26 cellular contexts compared by ENCODE assay signal in the genomic region with DNA sequence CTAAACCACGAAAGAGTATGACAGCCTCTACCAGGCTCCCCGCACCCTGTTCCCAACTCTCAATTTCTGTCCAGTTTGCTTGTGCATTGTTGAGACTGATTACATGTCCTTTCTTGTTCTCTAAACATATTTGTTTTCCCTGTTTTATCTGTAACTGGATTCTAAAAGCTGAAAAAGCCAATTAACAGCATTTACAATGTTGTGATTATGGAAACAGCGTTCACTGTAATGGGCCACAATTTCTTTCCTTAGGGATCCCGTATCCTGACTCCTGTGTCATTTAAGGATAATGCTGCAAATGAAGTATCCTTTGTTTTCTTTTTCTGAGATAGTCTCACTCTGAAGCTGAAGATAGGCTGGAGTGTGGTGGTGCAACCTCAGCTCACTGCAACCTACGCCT. TPM values are rescaled to one million over a fixed set of nuclear protein-coding genes. Genes with fewer than 3 reads are reported as not detected.
"Had no signal": no experiment of that assay in that cellular context is flagged by ENCODE, and none has a peak within 500 bp of the region (broad histone marks: within the 10 kb centered on the region; RNA-seq: fewer than 3 reads in every experiment).

No MANE protein-coding gene starts in this region.

- H3K9me3 ChIP-seq: gastrocnemius medialis, transverse colon had no signal

- ATAC-seq: activated naive CD8-positive, alpha-beta T cell treated with anti-CD3 and anti-CD28 coated beads, Interleukin-2, amount 50 U/mL, for 24 hours; esophagus mucosa; gastrocnemius medialis; sciatic nerve; stimulated activated naive B cell treated with anti-CD40 and anti-IgM and Interleukin-4, amounts not matched to agents 10 μg/mL and 1 μg/mL and 100 μg/mL, for 72 hours; T-cell had no signal

- FAIRE-seq: islet of Langerhans, urothelium cell line had no signal

- H3K36me3 ChIP-seq: transverse colon had no signal

- H3K27ac Mint-ChIP-seq: activated CD4-positive, alpha-beta memory T cell treated with anti-CD3 and anti-CD28 coated beads, Interleukin-2, amount 10 ng/mL, durations not matched to agents 7 days and 5 days; activated CD4-positive, alpha-beta T cell treated with anti-CD3 and anti-CD28 coated beads, Interleukin-2, amount 10 ng/mL, durations not matched to agents 24 days and 14 days; activated naive CD8-positive, alpha-beta T cell treated with anti-CD3 and anti-CD28 coated beads, Interleukin-2, amount 50 U/mL, for 24 hours; dendritic cell treated with granulocyte-macrophage colony-stimulating factor and Interleukin-4, amounts not matched to agents 40 ng/mL and 50 ng/mL, for 4 days; memory B cell; stimulated activated naive B cell treated with anti-CD40 and anti-IgM and Interleukin-4, amounts not matched to agents 10 μg/mL and 1 μg/mL and 100 μg/mL, for 72 hours; T-cell had no signal

- H3K27ac ChIP-seq: brain microvascular endothelial cell, gastrocnemius medialis, transverse colon had no signal

- H3K4me1 ChIP-seq: transverse colon had no signal

- H3K4me1 Mint-ChIP-seq: T-cell had no signal

- H3K27me3 Mint-ChIP-seq: activated CD4-positive, alpha-beta memory T cell treated with anti-CD3 and anti-CD28 coated beads, Interleukin-2, amount 10 ng/mL, durations not matched to agents 7 days and 5 days; activated CD4-positive, alpha-beta T cell treated with anti-CD3 and anti-CD28 coated beads, Interleukin-2, amount 10 ng/mL, durations not matched to agents 24 days and 14 days; activated naive CD8-positive, alpha-beta T cell treated with anti-CD3 and anti-CD28 coated beads, Interleukin-2, amount 50 U/mL, for 24 hours; dendritic cell treated with granulocyte-macrophage colony-stimulating factor and Interleukin-4, amounts not matched to agents 40 ng/mL and 50 ng/mL, for 4 days; memory B cell; stimulated activated naive B cell treated with anti-CD40 and anti-IgM and Interleukin-4, amounts not matched to agents 10 μg/mL and 1 μg/mL and 100 μg/mL, for 72 hours; T-cell had no signal

- H3K4me3 ChIP-seq: gastrocnemius medialis, transverse colon had no signal

- DNase-seq: activated CD4-positive, alpha-beta memory T cell treated with anti-CD3 and anti-CD28 coated beads, Interleukin-2, amount 10 ng/mL, durations not matched to agents 7 days and 5 days; activated CD4-positive, alpha-beta T cell treated with anti-CD3 and anti-CD28 coated beads, Interleukin-2, amount 10 ng/mL, durations not matched to agents 24 days and 14 days; activated CD4-positive, CD25-positive, alpha-beta regulatory T cell; activated gamma-delta T cell; activated naive CD4-positive, alpha-beta T cell treated with anti-CD3 and anti-CD28 coated beads, Interleukin-2, amount 50 U/mL, for 16 hours; activated naive CD8-positive, alpha-beta T cell treated with anti-CD3 and anti-CD28 coated beads, Interleukin-2, amount 50 U/mL, for 24 hours; brain microvascular endothelial cell; caudate nucleus; effector CD8-positive, alpha-beta T cell; gastrocnemius medialis; head of caudate nucleus; hypothalamus; nucleus accumbens; stimulated activated CD4-positive, alpha-beta T cell treated with anti-CD3 and anti-CD28 coated beads, Interleukin-2, amount 100 ng/mL, for 48 hours; stimulated activated CD8-positive, alpha-beta memory T cell treated with anti-CD3 and anti-CD28 coated beads, Interleukin-4, amount 100 ng/mL, for 48 hours; stimulated activated naive B cell treated with anti-CD40 and anti-IgM and Interleukin-4, amounts not matched to agents 10 μg/mL and 1 μg/mL and 100 μg/mL, for 72 hours; T-cell; transverse colon had no signal

- H3K4me3 Mint-ChIP-seq: activated CD4-positive, alpha-beta memory T cell treated with anti-CD3 and anti-CD28 coated beads, Interleukin-2, amount 10 ng/mL, durations not matched to agents 7 days and 5 days; activated CD4-positive, alpha-beta T cell treated with anti-CD3 and anti-CD28 coated beads, Interleukin-2, amount 10 ng/mL, durations not matched to agents 24 days and 14 days; activated naive CD8-positive, alpha-beta T cell treated with anti-CD3 and anti-CD28 coated beads, Interleukin-2, amount 50 U/mL, for 24 hours; dendritic cell treated with granulocyte-macrophage colony-stimulating factor and Interleukin-4, amounts not matched to agents 40 ng/mL and 50 ng/mL, for 4 days; memory B cell; nephron; stimulated activated naive B cell treated with anti-CD40 and anti-IgM and Interleukin-4, amounts not matched to agents 10 μg/mL and 1 μg/mL and 100 μg/mL, for 72 hours; T-cell had no signal

- H3K27me3 ChIP-seq: brain microvascular endothelial cell, gastrocnemius medialis, transverse colon had no signal

- H3K9me3 Mint-ChIP-seq: activated CD4-positive, alpha-beta memory T cell treated with anti-CD3 and anti-CD28 coated beads, Interleukin-2, amount 10 ng/mL, durations not matched to agents 7 days and 5 days; activated CD4-positive, alpha-beta T cell treated with anti-CD3 and anti-CD28 coated beads, Interleukin-2, amount 10 ng/mL, durations not matched to agents 24 days and 14 days; activated naive CD8-positive, alpha-beta T cell treated with anti-CD3 and anti-CD28 coated beads, Interleukin-2, amount 50 U/mL, for 24 hours; dendritic cell treated with granulocyte-macrophage colony-stimulating factor and Interleukin-4, amounts not matched to agents 40 ng/mL and 50 ng/mL, for 4 days; memory B cell; nephron; stimulated activated naive B cell treated with anti-CD40 and anti-IgM and Interleukin-4, amounts not matched to agents 10 μg/mL and 1 μg/mL and 100 μg/mL, for 72 hours; T-cell had no signal

RNA-seq across cellular contexts. Expression of gene ARL11, which starts 42.5 kb away (rescaled TPM):
- total RNA-seq: myocyte had no signal
